ENCODE assay signal across 14 cellular contexts in the genomic region with DNA sequence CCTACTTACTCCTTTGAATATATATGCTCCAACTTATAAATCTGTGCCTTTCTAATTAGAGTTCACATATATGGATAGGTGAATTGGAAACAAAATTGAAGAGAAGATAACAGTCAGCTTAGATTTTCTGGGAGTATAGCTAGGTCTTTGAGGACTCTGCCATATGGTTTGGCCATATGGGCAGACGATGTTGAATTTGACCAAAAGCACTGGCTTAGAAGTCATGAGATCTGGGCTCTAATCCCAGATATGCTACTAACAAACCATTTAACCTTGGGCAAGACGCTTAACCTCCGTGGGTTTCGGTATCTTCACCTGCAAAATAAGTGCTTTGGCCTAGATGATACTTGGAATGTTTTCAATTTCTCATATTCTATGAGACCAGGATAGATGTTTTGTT.
DNase-seq lines count a peak whose midpoint lies in the region; TF ChIP-seq lines count a peak whose summit lies in the region.
"Had no signal": no experiment of that assay in that cellular context is flagged by ENCODE, and none has a peak within 500 bp of the region (broad histone marks: within the 10 kb centered on the region; RNA-seq: fewer than 3 reads in every experiment).

No MANE protein-coding gene starts in this region.

- H3K27me3 ChIP-seq in WERI-Rb-1 (ENCODE audit: insufficient read depth, low read depth, severe bottlenecking) (no peaks in the 10 kb centered on the region), HAP-1 (ENCODE audit: low read depth) (no peaks in the 10 kb centered on the region; the same call in 1 of the 2 replicates)

- no peaks in the 10 kb centered on the region for H3K27me3 Mint-ChIP-seq in activated CD4-positive, alpha-beta T cell treated with anti-CD3 and anti-CD28 coated beads, Interleukin-2, amount 10 ng/mL, durations not matched to agents 7 days and 5 days
- H3K27me3 Mint-ChIP-seq: IgD-negative memory B cell had no signal

- H3K4me1 Mint-ChIP-seq in activated CD4-positive, alpha-beta T cell treated with anti-CD3 and anti-CD28 coated beads, Interleukin-2, amount 10 ng/mL, durations not matched to agents 7 days and 5 days, result no peaks in the 10 kb centered on the region
- H3K4me1 Mint-ChIP-seq: CD14-positive monocyte had no signal

- in situ Hi-C loops in HAP-1 (cut with MboI; ENCODE audit: low sequenced_read_pairs), result no loop called here

- no peaks in the 10 kb centered on the region for H3K36me3 ChIP-seq in WERI-Rb-1
- no peaks in the 10 kb centered on the region for H3K36me3 ChIP-seq in HAP-1 (replicated peaks)

- H3K9me3 ChIP-seq in WERI-Rb-1 (ENCODE audit: severe bottlenecking) (no peaks in the 10 kb centered on the region), HAP-1 (no peaks in the 10 kb centered on the region)

- POLR2A ChIA-PET in activated CD4-positive, alpha-beta T cell treated with anti-CD3 and anti-CD28 coated beads, Interleukin-2, amount 10 ng/mL, durations not matched to agents 7 days and 5 days (lab: Charles Lee), result no interaction called here

- no peak overlapping the region for H3K27ac Mint-ChIP-seq in activated CD4-positive, alpha-beta T cell treated with anti-CD3 and anti-CD28 coated beads, Interleukin-2, amount 10 ng/mL, durations not matched to agents 7 days and 5 days
- H3K27ac Mint-ChIP-seq: CD14-positive monocyte; CD8-positive, alpha-beta T cell; IgD-negative memory B cell had no signal

- no peaks in the 10 kb centered on the region for H3K4me1 ChIP-seq in HAP-1

- no peak overlapping the region for H3K4me3 Mint-ChIP-seq in activated CD4-positive, alpha-beta T cell treated with anti-CD3 and anti-CD28 coated beads, Interleukin-2, amount 10 ng/mL, durations not matched to agents 7 days and 5 days
- H3K4me3 Mint-ChIP-seq: CD14-positive monocyte; CD8-positive, alpha-beta T cell; IgD-negative memory B cell had no signal

- H3K36me3 Mint-ChIP-seq in activated CD4-positive, alpha-beta T cell treated with anti-CD3 and anti-CD28 coated beads, Interleukin-2, amount 10 ng/mL, durations not matched to agents 7 days and 5 days (ENCODE audit: low read depth), result no peaks in the 10 kb centered on the region
- H3K36me3 Mint-ChIP-seq: CD14-positive monocyte; CD8-positive, alpha-beta T cell; IgD-negative memory B cell had no signal

- H3K9me3 Mint-ChIP-seq in activated CD4-positive, alpha-beta T cell treated with anti-CD3 and anti-CD28 coated beads, Interleukin-2, amount 10 ng/mL, durations not matched to agents 7 days and 5 days, result no peaks in the 10 kb centered on the region
- H3K9me3 Mint-ChIP-seq: CD8-positive, alpha-beta T cell; IgD-negative memory B cell had no signal

- DNase-seq in NCI-H1694 treated with DMSO at 0.1 percent for 48 hours (lab: John Stamatoyannopoulos, UW), result peak; percentile 33
- no peak for DNase-seq in NCI-H1694 (lab: John Stamatoyannopoulos, UW)
- peak; percentile 94 to 97 for DNase-seq in NCI-H524 (lab: John Stamatoyannopoulos, UW)
- DNase-seq in WERI-Rb-1, result peak; percentile 56
- DNase-seq in stimulated activated CD4-positive, alpha-beta T cell treated with anti-CD3 and anti-CD28 coated beads, Interleukin-12 subunit alpha, Interleukin-12 subunit beta, amount 100 ng/mL, for 4 hours, result no peak
- DNase-seq in activated CD4-positive, alpha-beta T cell treated with anti-CD3 and anti-CD28 coated beads, Interleukin-2, amount 10 ng/mL, durations not matched to agents 7 days and 5 days, result no peak
- no peak for DNase-seq in HAP-1 (ENCODE audit: low spot score in 2 of 2)
- DNase-seq: CD8-positive, alpha-beta T cell; COR-L47; GM23248 had no signal

- H3K27ac ChIP-seq in WERI-Rb-1, result peak overlapping the region; percentile 24; the same call in 1 of the 2 replicates
- H3K27ac ChIP-seq: 22Rv1, GM23248 had no signal

- CTCF ChIA-PET in activated CD4-positive, alpha-beta T cell treated with anti-CD3 and anti-CD28 coated beads, Interleukin-2, amount 10 ng/mL, durations not matched to agents 7 days and 5 days (lab: Charles Lee), result no interaction called here

- no peak for TF ChIP-seq CTCF in WERI-Rb-1 (IDR thresholded peaks at IDR 0.05; ENCODE audit: low read depth, low read length)

- no peak overlapping the region for H3K4me3 ChIP-seq in WERI-Rb-1 (ENCODE audit: low read depth, low read length)
- H3K4me3 ChIP-seq in HAP-1, result no peak overlapping the region
- H3K4me3 ChIP-seq: GM12878, GM23248 had no signal

Comparison
In these comparisons a context has a peak if more than half of its experiments do, and no peak if none do; other contexts are left out.
1. DNase-seq: peak in NCI-H1694 treated with DMSO at 0.1 percent for 48 hours (single experiment), NCI-H524 (2 of 2) and WERI-Rb-1 (single experiment); none in NCI-H1694 (single experiment), stimulated activated CD4-positive, alpha-beta T cell treated with anti-CD3 and anti-CD28 coated beads, Interleukin-12 subunit alpha, Interleukin-12 subunit beta, amount 100 ng/mL, for 4 hours (single experiment), activated CD4-positive, alpha-beta T cell treated with anti-CD3 and anti-CD28 coated beads, Interleukin-2, amount 10 ng/mL, durations not matched to agents 7 days and 5 days (single experiment) and HAP-1 (0 of 2).